Comparison of ENCODE assay signal across 8 cellular contexts in the genomic region with DNA sequence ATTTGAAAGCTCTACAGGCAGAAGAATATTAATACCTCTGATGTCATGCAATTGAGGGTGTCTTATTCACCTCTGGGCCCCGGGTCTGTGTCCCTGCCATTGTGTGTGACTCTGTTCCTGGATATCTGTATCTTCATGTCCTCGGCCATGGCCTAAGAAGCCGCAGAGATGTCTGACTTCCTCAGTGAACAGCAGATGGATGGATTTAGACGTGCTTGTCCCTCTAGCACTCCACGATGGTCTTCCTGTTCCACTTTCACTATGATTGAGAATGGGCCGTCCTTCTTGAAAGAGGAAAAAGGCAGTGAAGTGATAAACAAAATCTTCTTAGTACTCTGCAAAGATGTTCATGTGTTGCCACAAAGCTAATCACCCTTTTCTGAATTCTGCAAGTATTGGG.
A peak's percentile ranks its signal among the peaks of the same experiment; 100 is the strongest.
DNase-seq lines count a peak whose midpoint lies in the region; ATAC-seq and TF ChIP-seq lines count a peak whose summit lies in the region.

No MANE protein-coding gene starts in this region.

- no peak overlapping the region for H2BK5ac ChIP-seq in mesendoderm (ENCODE audit: low read length)

- no peak overlapping the region for H3K4me2 ChIP-seq in mesendoderm (ENCODE audit: low read length)

- H3K4me1 ChIP-seq in mesendoderm (ENCODE audit: control insufficient read depth, low read depth, low read length) (peaks cover 6% of the 10 kb centered on the region), endodermal cell (ENCODE audit: control insufficient read depth, insufficient read depth, low read length) (peaks cover 4% of the 10 kb centered on the region)

- peak; percentile 67 for DNase-seq in GM06990 (ENCODE audit: extremely low read depth, insufficient read length)
- DNase-seq in effector memory CD8-positive, alpha-beta T cell, result no peak
- DNase-seq in mesendoderm, result no peak
- DNase-seq in EL, result no peak
- no peak for DNase-seq in endodermal cell
- DNase-seq in NCI-H1694 treated with DMSO at 0.1 percent for 48 hours (lab: John Stamatoyannopoulos, UW), result no peak

- H2BK120ac ChIP-seq in mesendoderm (ENCODE audit: low read depth, low read length), result no peak overlapping the region

- no peak overlapping the region for H4K5ac ChIP-seq in mesendoderm (ENCODE audit: low read length)

- H2BK15ac ChIP-seq in mesendoderm (replicated peaks; ENCODE audit: low read depth), result no peak overlapping the region

- H2AK5ac ChIP-seq in mesendoderm (ENCODE audit: low read length), result no peak overlapping the region

- TF ChIP-seq CTCF in GM06990 (IDR thresholded peaks at IDR 0.05; ENCODE audit: insufficient read depth, low read length, poor library complexity, severe bottlenecking), result no peak
- TF ChIP-seq CTCF in endodermal cell (conservative IDR thresholded peaks at IDR 0.05), result no peak

- no peaks in the 10 kb centered on the region for H3K79me2 ChIP-seq in mesendoderm (ENCODE audit: control insufficient read depth, insufficient read depth, low read length)

- H3K4ac ChIP-seq in mesendoderm (ENCODE audit: low read depth, low read length), result no peak overlapping the region

- H3K27me3 ChIP-seq in GM06990 (replicated peaks; ENCODE audit: control insufficient read depth, insufficient read depth, low read length) (no peaks in the 10 kb centered on the region), mesendoderm (ENCODE audit: insufficient read depth, low read length, poor library complexity) (no peaks in the 10 kb centered on the region), endodermal cell (ENCODE audit: control insufficient read depth, insufficient read depth, low read length, poor library complexity, severe bottlenecking) (no peaks in the 10 kb centered on the region)

- H3K36me3 ChIP-seq in GM06990 (ENCODE audit: control insufficient read depth, insufficient read depth, low read length), result no peaks in the 10 kb centered on the region; the same call in 1 of the 2 replicates
- H3K36me3 ChIP-seq in mesendoderm (ENCODE audit: control insufficient read depth, insufficient read depth, low read length), result no peaks in the 10 kb centered on the region
- H3K36me3 ChIP-seq in endodermal cell (ENCODE audit: control insufficient read depth, insufficient read depth, low read length), result no peaks in the 10 kb centered on the region

- no peaks in the 10 kb centered on the region for H3K27me3 Mint-ChIP-seq in effector memory CD8-positive, alpha-beta T cell
- H3K27me3 Mint-ChIP-seq in endodermal cell (ENCODE audit: insufficient read depth), result no peaks in the 10 kb centered on the region

- peak overlapping the region; percentile 65 to 70 for H3K4me3 Mint-ChIP-seq in effector memory CD8-positive, alpha-beta T cell
- H3K4me3 Mint-ChIP-seq in endodermal cell, result no peak overlapping the region

- no peak overlapping the region for H4K8ac ChIP-seq in mesendoderm (ENCODE audit: low read depth, low read length)

- WGBS in mesendoderm (ENCODE audit: extremely low coverage, insufficient coverage, low lambda C conversion rate), result no CpG with 5 or more reads among the region's 6 CpGs
- WGBS in endodermal cell (ENCODE audit: insufficient coverage in 1 of 2, insufficient read length in 1 of 2), 2 experiments, result 95 to 96% methylated on average over 6 of the region's 6 CpGs

- no peaks in the 10 kb centered on the region for H3K9me3 ChIP-seq in endodermal cell (ENCODE audit: control insufficient read depth, low read length)

- H3K18ac ChIP-seq in mesendoderm (ENCODE audit: low read length), result no peak overlapping the region

- ATAC-seq in GM19463 (IDR thresholded peaks at IDR 0.05; ENCODE audit: unreplicated experiment), result peak; percentile 75
- peak; percentile 61 for ATAC-seq in HG03460 (IDR thresholded peaks at IDR 0.05; ENCODE audit: unreplicated experiment)
- ATAC-seq in effector memory CD8-positive, alpha-beta T cell (replicated peaks), result peak; percentile 68

- H3K79me1 ChIP-seq in mesendoderm (ENCODE audit: low read length), result no peaks in the 10 kb centered on the region

- H3K27ac ChIP-seq in mesendoderm (ENCODE audit: low read depth, low read length), result no peak overlapping the region
- no peak overlapping the region for H3K27ac ChIP-seq in endodermal cell (ENCODE audit: low read depth, low read length)

- H3K9ac ChIP-seq in mesendoderm (ENCODE audit: low read length), result no peak overlapping the region
- H3K9ac ChIP-seq in endodermal cell (ENCODE audit: extremely low read depth, low read length, poor library complexity, severe bottlenecking), result no peak overlapping the region

- no peak overlapping the region for H3K56ac ChIP-seq in mesendoderm (ENCODE audit: low read length)

- peak overlapping the region; percentile 14; the same call in 1 of the 2 replicates for H3K4me3 ChIP-seq in GM06990 (replicated peaks; ENCODE audit: low read depth, low read length)
- H3K4me3 ChIP-seq in mesendoderm (ENCODE audit: low read length), result no peak overlapping the region
- H3K4me3 ChIP-seq in endodermal cell (ENCODE audit: low read length), result no peak overlapping the region

- peak overlapping the region; percentile 83 to 93 for H3K27ac Mint-ChIP-seq in effector memory CD8-positive, alpha-beta T cell
- H3K27ac Mint-ChIP-seq in endodermal cell, result no peak overlapping the region

- H3K9me3 Mint-ChIP-seq in effector memory CD8-positive, alpha-beta T cell, result no peaks in the 10 kb centered on the region
- H3K9me3 Mint-ChIP-seq in endodermal cell, result peaks cover 4% of the 10 kb centered on the region

- no peak overlapping the region for H3K23ac ChIP-seq in mesendoderm (ENCODE audit: low read length)

- peaks cover 68 to 80% of the 10 kb centered on the region in 2 donors for H3K4me1 Mint-ChIP-seq in effector memory CD8-positive, alpha-beta T cell (ENCODE audit: low read depth in 2 of 2)
- H3K4me1 Mint-ChIP-seq in endodermal cell, result peaks cover 26% of the 10 kb centered on the region

- H3K36me3 Mint-ChIP-seq in effector memory CD8-positive, alpha-beta T cell (ENCODE audit: insufficient read depth), result peaks cover 27% of the 10 kb centered on the region
- no peaks in the 10 kb centered on the region for H3K36me3 Mint-ChIP-seq in endodermal cell (ENCODE audit: low read depth)
